Comparison of ENCODE assay signal across 28 cellular contexts in genomic region chr13:63909726-63910125, GRCh38.
"Had no signal": no experiment of that assay in that cellular context is flagged by ENCODE, and none has a peak within 500 bp of the region (broad histone marks: within the 10 kb centered on the region; RNA-seq: fewer than 3 reads in every experiment).

No MANE protein-coding gene starts in this region.

- DNase-seq: activated B cell treated with CpG ODN at 0.5 μM for 24 hours; activated CD4-positive, alpha-beta T cell treated with anti-CD3 and anti-CD28 coated beads for 48 hours; activated CD4-positive, alpha-beta T cell treated with anti-CD3 and anti-CD28 coated beads, Interleukin-2, amount 50 U/mL, for 1 hour; activated CD4-positive, alpha-beta T cell treated with anti-CD3 and anti-CD28 coated beads, Interleukin-2, amount 50 U/mL, for 48 hours; activated CD8-positive, alpha-beta memory T cell treated with anti-CD3 and anti-CD28 coated beads for 24 hours; activated CD8-positive, alpha-beta T cell treated with anti-CD3 and anti-CD28 coated beads for 36 hours; activated effector memory CD4-positive, alpha-beta T cell treated with Interleukin-2 at 50 U/mL for 16 hours; activated naive CD4-positive, alpha-beta T cell treated with anti-CD3 and anti-CD28 coated beads for 36 hours; activated naive CD8-positive, alpha-beta T cell treated with anti-CD3 and anti-CD28 coated beads for 36 hours; activated naive CD8-positive, alpha-beta T cell treated with anti-CD3 and anti-CD28 coated beads, Interleukin-2, amount 50 U/mL, for 24 hours; activated T-cell treated with anti-CD3 and anti-CD28 coated beads, Interleukin-2, amount 50 U/mL, for 4 hours; adrenal gland; body of pancreas; cortex of kidney; dermis blood vessel endothelial cell; effector CD4-positive, alpha-beta T cell; erythroblast; foreskin keratinocyte; heart right ventricle; T-helper 17 cell; T1000; WERI-Rb-1 had no signal

- H2AFZ ChIP-seq: hepatocyte had no signal

- H3K9me3 ChIP-seq: body of pancreas, esophagus muscularis mucosa, gastroesophageal sphincter had no signal

- H3K79me2 ChIP-seq: hepatocyte had no signal

- H3K4me1 ChIP-seq: adrenal gland, body of pancreas, foreskin keratinocyte, gastroesophageal sphincter, heart right ventricle had no signal

- H3K4me2 ChIP-seq: hepatocyte had no signal

- H3K27ac ChIP-seq: adrenal gland, body of pancreas, esophagus muscularis mucosa, foreskin keratinocyte, gastroesophageal sphincter, heart right ventricle, hepatocyte, WERI-Rb-1 had no signal

- H3K36me3 ChIP-seq: adrenal gland, esophagus muscularis mucosa, gastroesophageal sphincter, heart right ventricle, WERI-Rb-1 had no signal

- ATAC-seq: activated CD4-positive, CD25-positive, alpha-beta regulatory T cell treated with anti-CD3 and anti-CD28 coated beads, Interleukin-2, amount 50 U/mL, for 24 hours; activated CD8-positive, alpha-beta T cell treated with anti-CD3 and anti-CD28 coated beads for 36 hours; activated naive CD8-positive, alpha-beta T cell treated with anti-CD3 and anti-CD28 coated beads, Interleukin-2, amount 50 U/mL, for 24 hours; activated T-cell treated with anti-CD3 and anti-CD28 coated beads, Interleukin-2, amount 50 U/mL, for 4 hours; activated T-helper 17 cell treated with anti-CD3 and anti-CD28 coated beads, Interleukin-2, amount 50 U/mL, for 72 hours; body of pancreas; foreskin keratinocyte; gastroesophageal sphincter; heart right ventricle; T-helper 17 cell had no signal

- FAIRE-seq: colon had no signal

- H3K27me3 ChIP-seq: adrenal gland, body of pancreas, esophagus muscularis mucosa, foreskin keratinocyte, gastroesophageal sphincter, heart right ventricle, hepatocyte had no signal

- H3K4me3 ChIP-seq: adrenal gland, body of pancreas, esophagus muscularis mucosa, gastroesophageal sphincter, heart right ventricle, hepatocyte had no signal
